ENCODE assay signal across 1 cellular context in the genomic region with DNA sequence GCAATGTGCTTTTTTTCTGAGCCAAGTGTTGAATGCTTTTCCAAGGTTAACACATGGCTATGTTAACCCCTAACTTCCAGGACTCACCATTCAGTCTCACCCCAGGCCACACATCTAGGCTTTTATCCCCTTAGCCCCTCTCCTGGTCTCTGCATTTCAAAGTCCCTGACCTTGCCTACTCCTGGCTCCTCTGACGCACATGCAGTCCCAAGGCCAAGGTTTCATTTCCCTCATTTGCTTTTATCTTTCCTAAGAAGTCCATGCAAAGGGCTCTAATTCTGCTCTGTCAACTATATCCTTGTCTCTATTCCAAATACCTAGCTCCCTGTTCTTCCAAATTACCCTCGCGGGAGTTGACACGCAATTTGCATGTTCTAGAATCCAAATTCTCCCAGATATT.
TF ChIP-seq lines count a peak whose summit lies in the region.

No MANE protein-coding gene starts in this region.

TF ChIP-seq in K562, 482 proteins besides CTCF, POLR2A, EP300 and RAD21 (continued from another document):
- 0 out of 4 replicates have a peak, but pooled peaks of 1 of the 2 experiments have one; percentile 4 for TF ChIP-seq MNT (conservative IDR thresholded peaks at IDR 0.05)
- TF ChIP-seq, protein P1, sequence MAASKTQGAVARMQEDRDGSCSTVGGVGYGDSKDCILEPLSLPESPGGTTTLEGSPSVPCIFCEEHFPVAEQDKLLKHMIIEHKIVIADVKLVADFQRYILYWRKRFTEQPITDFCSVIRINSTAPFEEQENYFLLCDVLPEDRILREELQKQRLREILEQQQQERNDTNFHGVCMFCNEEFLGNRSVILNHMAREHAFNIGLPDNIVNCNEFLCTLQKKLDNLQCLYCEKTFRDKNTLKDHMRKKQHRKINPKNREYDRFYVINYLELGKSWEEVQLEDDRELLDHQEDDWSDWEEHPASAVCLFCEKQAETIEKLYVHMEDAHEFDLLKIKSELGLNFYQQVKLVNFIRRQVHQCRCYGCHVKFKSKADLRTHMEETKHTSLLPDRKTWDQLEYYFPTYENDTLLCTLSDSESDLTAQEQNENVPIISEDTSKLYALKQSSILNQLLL (CRISPR knock-in tag; IDR thresholded peaks at IDR 0.05; ENCODE audit: borderline replicate concordance) = no peak
- 0 out of 2 replicates have a peak, but pooled peaks have one; percentile 32 for TF ChIP-seq NFRKB (IDR thresholded peaks at IDR 0.05; ENCODE audit: low read depth)
- TF ChIP-seq, protein P2, sequence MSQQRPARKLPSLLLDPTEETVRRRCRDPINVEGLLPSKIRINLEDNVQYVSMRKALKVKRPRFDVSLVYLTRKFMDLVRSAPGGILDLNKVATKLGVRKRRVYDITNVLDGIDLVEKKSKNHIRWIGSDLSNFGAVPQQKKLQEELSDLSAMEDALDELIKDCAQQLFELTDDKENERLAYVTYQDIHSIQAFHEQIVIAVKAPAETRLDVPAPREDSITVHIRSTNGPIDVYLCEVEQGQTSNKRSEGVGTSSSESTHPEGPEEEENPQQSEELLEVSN (IDR thresholded peaks at IDR 0.05; ENCODE audit: borderline replicate concordance in 1 of 2, extremely low read depth in 1 of 2, insufficient read depth in 1 of 2, insufficient read length in 1 of 2, low read depth in 1 of 2, low read length in 1 of 2, poor library complexity in 1 of 2, severe bottlenecking in 1 of 2) = no peak
- peak; percentile 47; the same call in 1 of the 2 replicates for TF ChIP-seq ZBTB33 (CRISPR knock-in tag; IDR thresholded peaks at IDR 0.05)
- TF ChIP-seq CXXC5 (CRISPR knock-in tag; IDR thresholded peaks at IDR 0.05) = no peak
- no peak for TF ChIP-seq ATF4 (CRISPR knock-in tag; IDR thresholded peaks at IDR 0.05)
- TF ChIP-seq ZNF639 (CRISPR knock-in tag; conservative IDR thresholded peaks at IDR 0.05 in 1 of 2, IDR thresholded peaks at IDR 0.05 in 1 of 2) = 0 out of 4 replicates have a peak, but pooled peaks of 1 of the 2 experiments have one; percentile 33
- no peak for TF ChIP-seq ZFP1 (CRISPR knock-in tag; IDR thresholded peaks at IDR 0.05)
- no peak for TF ChIP-seq KAT7 (CRISPR knock-in tag; IDR thresholded peaks at IDR 0.05; ENCODE audit: borderline replicate concordance)
- no peak for TF ChIP-seq USF2 (CRISPR knock-in tag; IDR thresholded peaks at IDR 0.05)
- no peak for TF ChIP-seq CBFA2T3 (IDR thresholded peaks at IDR 0.05)
- no peak for TF ChIP-seq ZNF696 (CRISPR knock-in tag; conservative IDR thresholded peaks at IDR 0.05)
- TF ChIP-seq L3MBTL2 (IDR thresholded peaks at IDR 0.05) = no peak
- TF ChIP-seq NCOA2 (IDR thresholded peaks at IDR 0.05; ENCODE audit: partially characterized antibody in 2 of 2) = no peak
- TF ChIP-seq MECOM (CRISPR knock-in tag; IDR thresholded peaks at IDR 0.05) = peak; percentile 31; the same call in 1 of the 2 replicates
- TF ChIP-seq ZNF282 (CRISPR knock-in tag; IDR thresholded peaks at IDR 0.05) = no peak
- TF ChIP-seq TEAD2 (tag; IDR thresholded peaks at IDR 0.05) = peak; percentile 32; the same call in 1 of the 2 replicates
- no peak for TF ChIP-seq NR2C2 (CRISPR knock-in tag; IDR thresholded peaks at IDR 0.05)
- no peak for TF ChIP-seq NR2C2 (tag; IDR thresholded peaks at IDR 0.05)
- TF ChIP-seq KDM5B (IDR thresholded peaks at IDR 0.05; ENCODE audit: insufficient replicate concordance, low read depth, low read length) = no peak
